In genomic region chr15:40856736-40857135, GRCh38 we compare ENCODE assay signal across 2 cellular contexts.
TF ChIP-seq lines count a peak whose summit lies in the region.

No MANE protein-coding gene starts in this region.

TF ChIP-seq in IMR-90, 13 proteins besides CTCF, POLR2A, EP300 and RAD21:
- TF ChIP-seq, protein P1, sequence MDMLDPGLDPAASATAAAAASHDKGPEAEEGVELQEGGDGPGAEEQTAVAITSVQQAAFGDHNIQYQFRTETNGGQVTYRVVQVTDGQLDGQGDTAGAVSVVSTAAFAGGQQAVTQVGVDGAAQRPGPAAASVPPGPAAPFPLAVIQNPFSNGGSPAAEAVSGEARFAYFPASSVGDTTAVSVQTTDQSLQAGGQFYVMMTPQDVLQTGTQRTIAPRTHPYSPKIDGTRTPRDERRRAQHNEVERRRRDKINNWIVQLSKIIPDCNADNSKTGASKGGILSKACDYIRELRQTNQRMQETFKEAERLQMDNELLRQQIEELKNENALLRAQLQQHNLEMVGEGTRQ (IDR thresholded peaks at IDR 0.05; ENCODE audit: low read depth, low read length): no peak
- no peak for TF ChIP-seq NFE2L2 (IDR thresholded peaks at IDR 0.05; ENCODE audit: low read depth, low read length)
- TF ChIP-seq SMC3 (IDR thresholded peaks at IDR 0.05; ENCODE audit: low read depth, low read length): no peak
- TF ChIP-seq BHLHE40 (IDR thresholded peaks at IDR 0.05; ENCODE audit: low read depth, low read length): no peak
- TF ChIP-seq MAFK (IDR thresholded peaks at IDR 0.05; ENCODE audit: low read depth, low read length): no peak
- TF ChIP-seq RCOR1 (IDR thresholded peaks at IDR 0.05; ENCODE audit: insufficient replicate concordance, low read length): no peak
- TF ChIP-seq CHD1 (IDR thresholded peaks at IDR 0.05; ENCODE audit: low read depth, low read length): no peak
- TF ChIP-seq RFX5 (IDR thresholded peaks at IDR 0.05; ENCODE audit: low read depth, low read length): no peak
- TF ChIP-seq CEBPB (IDR thresholded peaks at IDR 0.05; ENCODE audit: low read depth, low read length): no peak
- TF ChIP-seq MAZ (IDR thresholded peaks at IDR 0.05; ENCODE audit: borderline replicate concordance, low read depth, low read length): no peak
- no peak for TF ChIP-seq FOS (IDR thresholded peaks at IDR 0.05; ENCODE audit: low read depth, low read length)
- TF ChIP-seq, protein P2, sequence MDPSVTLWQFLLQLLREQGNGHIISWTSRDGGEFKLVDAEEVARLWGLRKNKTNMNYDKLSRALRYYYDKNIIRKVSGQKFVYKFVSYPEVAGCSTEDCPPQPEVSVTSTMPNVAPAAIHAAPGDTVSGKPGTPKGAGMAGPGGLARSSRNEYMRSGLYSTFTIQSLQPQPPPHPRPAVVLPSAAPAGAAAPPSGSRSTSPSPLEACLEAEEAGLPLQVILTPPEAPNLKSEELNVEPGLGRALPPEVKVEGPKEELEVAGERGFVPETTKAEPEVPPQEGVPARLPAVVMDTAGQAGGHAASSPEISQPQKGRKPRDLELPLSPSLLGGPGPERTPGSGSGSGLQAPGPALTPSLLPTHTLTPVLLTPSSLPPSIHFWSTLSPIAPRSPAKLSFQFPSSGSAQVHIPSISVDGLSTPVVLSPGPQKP (IDR thresholded peaks at IDR 0.05; ENCODE audit: borderline replicate concordance, low read depth, low read length): no peak
- no peak for TF ChIP-seq MXI1 (IDR thresholded peaks at IDR 0.05; ENCODE audit: borderline replicate concordance, low read depth, low read length)
TF ChIP-seq in IMR-90: peak in this region for 0.

TF ChIP-seq in K562, 482 proteins besides CTCF, POLR2A, EP300 and RAD21:
- TF ChIP-seq, protein P3, sequence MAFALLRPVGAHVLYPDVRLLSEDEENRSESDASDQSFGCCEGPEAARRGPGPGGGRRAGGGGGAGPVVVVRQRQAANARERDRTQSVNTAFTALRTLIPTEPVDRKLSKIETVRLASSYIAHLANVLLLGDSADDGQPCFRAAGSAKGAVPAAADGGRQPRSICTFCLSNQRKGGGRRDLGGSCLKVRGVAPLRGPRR (CRISPR knock-in tag; IDR thresholded peaks at IDR 0.05): no peak
- TF ChIP-seq ZNF436 (CRISPR knock-in tag; IDR thresholded peaks at IDR 0.05): no peak
- no peak for TF ChIP-seq GTF2B (IDR thresholded peaks at IDR 0.05; ENCODE audit: extremely low read depth, insufficient read length)
- TF ChIP-seq HOXB6 (CRISPR knock-in tag; IDR thresholded peaks at IDR 0.05; ENCODE audit: borderline replicate concordance): no peak
- TF ChIP-seq LEF1 (IDR thresholded peaks at IDR 0.05): no peak
- TF ChIP-seq, protein P4, sequence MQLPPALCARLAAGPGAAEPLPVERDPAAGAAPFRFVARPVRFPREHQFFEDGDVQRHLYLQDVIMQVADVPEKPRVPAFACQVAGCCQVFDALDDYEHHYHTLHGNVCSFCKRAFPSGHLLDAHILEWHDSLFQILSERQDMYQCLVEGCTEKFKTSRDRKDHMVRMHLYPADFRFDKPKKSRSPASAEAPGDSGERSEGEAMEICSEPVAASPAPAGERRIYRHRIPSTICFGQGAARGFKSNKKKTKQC (CRISPR knock-in tag; IDR thresholded peaks at IDR 0.05): no peak
- TF ChIP-seq DMBX1 (CRISPR knock-in tag; IDR thresholded peaks at IDR 0.05; ENCODE audit: borderline replicate concordance): no peak
- TF ChIP-seq, protein P5, sequence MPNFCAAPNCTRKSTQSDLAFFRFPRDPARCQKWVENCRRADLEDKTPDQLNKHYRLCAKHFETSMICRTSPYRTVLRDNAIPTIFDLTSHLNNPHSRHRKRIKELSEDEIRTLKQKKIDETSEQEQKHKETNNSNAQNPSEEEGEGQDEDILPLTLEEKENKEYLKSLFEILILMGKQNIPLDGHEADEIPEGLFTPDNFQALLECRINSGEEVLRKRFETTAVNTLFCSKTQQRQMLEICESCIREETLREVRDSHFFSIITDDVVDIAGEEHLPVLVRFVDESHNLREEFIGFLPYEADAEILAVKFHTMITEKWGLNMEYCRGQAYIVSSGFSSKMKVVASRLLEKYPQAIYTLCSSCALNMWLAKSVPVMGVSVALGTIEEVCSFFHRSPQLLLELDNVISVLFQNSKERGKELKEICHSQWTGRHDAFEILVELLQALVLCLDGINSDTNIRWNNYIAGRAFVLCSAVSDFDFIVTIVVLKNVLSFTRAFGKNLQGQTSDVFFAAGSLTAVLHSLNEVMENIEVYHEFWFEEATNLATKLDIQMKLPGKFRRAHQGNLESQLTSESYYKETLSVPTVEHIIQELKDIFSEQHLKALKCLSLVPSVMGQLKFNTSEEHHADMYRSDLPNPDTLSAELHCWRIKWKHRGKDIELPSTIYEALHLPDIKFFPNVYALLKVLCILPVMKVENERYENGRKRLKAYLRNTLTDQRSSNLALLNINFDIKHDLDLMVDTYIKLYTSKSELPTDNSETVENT (CRISPR knock-in tag; IDR thresholded peaks at IDR 0.05): no peak
- TF ChIP-seq PHF8 (IDR thresholded peaks at IDR 0.05; ENCODE audit: borderline replicate concordance, low read length): no peak
- no peak for TF ChIP-seq TGIF2 (CRISPR knock-in tag; IDR thresholded peaks at IDR 0.05)
- TF ChIP-seq NONO (IDR thresholded peaks at IDR 0.05; ENCODE audit: low read depth in 2 of 2, low read length in 1 of 2): no peak
- no peak for TF ChIP-seq TOE1 (IDR thresholded peaks at IDR 0.05; ENCODE audit: borderline replicate concordance)
- no peak for TF ChIP-seq TOE1 (CRISPR knock-in tag; IDR thresholded peaks at IDR 0.05; ENCODE audit: borderline replicate concordance, low read depth)
- TF ChIP-seq CREB3 (tag; conservative IDR thresholded peaks at IDR 0.05; ENCODE audit: low read depth): no peak
- TF ChIP-seq SIX5 (IDR thresholded peaks at IDR 0.05; ENCODE audit: borderline replicate concordance in 1 of 2, insufficient read depth in 1 of 2, low read depth in 1 of 2, low read length in 2 of 2): no peak
- no peak for TF ChIP-seq MEF2D (tag; conservative IDR thresholded peaks at IDR 0.05; ENCODE audit: low read depth)
TF ChIP-seq in K562: peak in this region for 0.
